In genomic region chr4:76625316-76625715, GRCh38 we compare ENCODE assay signal across 1 cellular context.
TF ChIP-seq lines count a peak whose summit lies in the region.

No MANE protein-coding gene starts in this region.

TF ChIP-seq in H1, 55 proteins besides CTCF, POLR2A, EP300 and RAD21 (continued from another document):
- TF ChIP-seq CHD7 (IDR thresholded peaks at IDR 0.05; ENCODE audit: insufficient replicate concordance, low read length) (no peak), EZH2 (IDR thresholded peaks at IDR 0.05; ENCODE audit: low read depth, low read length, severe bottlenecking) (no peak), TAF7 (optimal IDR thresholded peaks at IDR 0.05; ENCODE audit: borderline replicate concordance, low read depth, low read length) (no peak), TBP (IDR thresholded peaks at IDR 0.05; ENCODE audit: low read depth, low read length) (no peak), NRF1 (IDR thresholded peaks at IDR 0.05; ENCODE audit: low read depth, low read length) (no peak), HDAC6 (IDR thresholded peaks at IDR 0.05; ENCODE audit: low read depth, low read length) (no peak), SP1 (IDR thresholded peaks at IDR 0.05; ENCODE audit: low read depth, low read length) (no peak)
